Comparison of ENCODE assay signal across 8 cellular contexts in the genomic region with DNA sequence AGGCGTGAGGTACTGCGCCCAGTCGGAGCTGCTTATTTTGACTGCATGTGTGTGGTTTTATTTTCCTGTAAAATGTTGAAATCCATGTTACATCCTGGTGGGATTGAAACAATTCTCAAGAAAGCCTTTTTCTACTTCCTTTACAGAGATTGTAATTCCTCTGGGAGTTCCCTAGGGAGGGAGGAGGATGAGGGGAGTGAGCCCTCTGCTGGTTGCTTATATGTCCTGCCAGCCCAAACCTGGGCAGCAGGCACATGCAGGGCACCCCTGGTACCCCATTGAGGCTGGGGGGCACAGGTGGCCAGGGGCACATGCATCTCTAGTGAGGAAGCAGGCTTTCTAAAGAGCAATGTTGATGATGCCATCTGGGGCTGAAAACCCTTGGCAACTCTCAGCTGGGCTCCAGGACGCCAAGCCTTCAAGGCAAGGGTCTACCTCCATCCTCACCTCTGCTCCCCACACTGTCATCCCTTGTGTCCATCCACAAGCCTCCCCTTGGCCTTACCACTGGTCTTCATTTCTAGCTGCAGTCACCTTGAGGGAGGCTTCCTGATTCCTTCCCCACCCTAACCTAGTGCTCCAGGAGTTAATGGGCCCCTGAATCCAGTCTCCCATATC.
A peak's percentile ranks its signal among the peaks of the same experiment; 100 is the strongest.
DNase-seq lines count a peak whose midpoint lies in the region; ATAC-seq and TF ChIP-seq lines count a peak whose summit lies in the region.

No MANE protein-coding gene starts in this region.

- no peak overlapping the region for H3K4me3 Mint-ChIP-seq in brain

- no peaks in the 10 kb centered on the region for H3K36me3 ChIP-seq in GM06990 (ENCODE audit: control insufficient read depth, insufficient read depth, low read length)
- no peaks in the 10 kb centered on the region for H3K36me3 ChIP-seq in MM.1S (replicated peaks; ENCODE audit: insufficient read depth, low read length)
- H3K36me3 ChIP-seq in right lobe of liver, result no peaks in the 10 kb centered on the region

- peak; percentile 71 to 84 (median 72) for ATAC-seq in right lobe of liver

- H3K9me3 ChIP-seq in MM.1S (replicated peaks; ENCODE audit: insufficient read depth, low read length) (no peaks in the 10 kb centered on the region), right lobe of liver (no peaks in the 10 kb centered on the region)

- peaks cover 13% of the 10 kb centered on the region for H3K4me1 Mint-ChIP-seq in brain

- H3K36me3 Mint-ChIP-seq in brain, result no peaks in the 10 kb centered on the region

- no peak overlapping the region for H3K27ac ChIP-seq in MM.1S (ENCODE audit: low read length)
- no peak overlapping the region for H3K27ac ChIP-seq in right lobe of liver

- 48% methylated on average over 2 of the region's 4 CpGs for WGBS in right lobe of liver (ENCODE audit: insufficient coverage, low coverage, low lambda C conversion rate, missing lambda C conversion rate)

- H3K27me3 ChIP-seq in GM06990 (replicated peaks; ENCODE audit: control insufficient read depth, insufficient read depth, low read length) (peaks cover 1% of the 10 kb centered on the region), MM.1S (replicated peaks; ENCODE audit: insufficient read depth, low read length) (no peaks in the 10 kb centered on the region), right lobe of liver (no peaks in the 10 kb centered on the region)

- intact Hi-C loops in right lobe of liver (cut with DNase I), result loop anchor here in 1 of 2 donors (10.0 kb wide), 2 partner anchors 100 to 280 kb away; no protein-coding TSS in a partner anchor

- no peak overlapping the region for H3K9ac ChIP-seq in MM.1S (ENCODE audit: low read length)

- no peak overlapping the region for H2AFZ ChIP-seq in MM.1S (ENCODE audit: low read length)

- no peaks in the 10 kb centered on the region for H3K9me3 Mint-ChIP-seq in brain

- H3K4me2 ChIP-seq in MM.1S (ENCODE audit: low read depth, low read length), result no peak overlapping the region

- TF ChIP-seq POLR2A in right lobe of liver (IDR thresholded peaks at IDR 0.05), result no peak

- H3K4me1 ChIP-seq in MM.1S (ENCODE audit: low read length) (no peaks in the 10 kb centered on the region), right lobe of liver (no peaks in the 10 kb centered on the region)

- TF ChIP-seq CTCF in GM06990 (IDR thresholded peaks at IDR 0.05; ENCODE audit: insufficient read depth, low read length, poor library complexity, severe bottlenecking) (peak; percentile 68), MM.1S (IDR thresholded peaks at IDR 0.05; ENCODE audit: low read length) (peak; percentile 66), brain (conservative IDR thresholded peaks at IDR 0.05) (peak; percentile 60 to 62), right lobe of liver (IDR thresholded peaks at IDR 0.05) (peak; percentile 41 to 71 (median 56))

- no peak overlapping the region for H3K27ac Mint-ChIP-seq in brain

- peaks cover 7% of the 10 kb centered on the region for H3K27me3 Mint-ChIP-seq in brain

- no peaks in the 10 kb centered on the region for H3K79me2 ChIP-seq in MM.1S (ENCODE audit: low read length)

- H3K9me2 ChIP-seq in MM.1S (replicated peaks; ENCODE audit: insufficient read depth, low read length), result no peaks in the 10 kb centered on the region

- DNase-seq in GM06990 (ENCODE audit: extremely low read depth, insufficient read length), result no peak
- DNase-seq in MM.1S, result no peak
- DNase-seq in right lobe of liver, result peak in 1 of 3 donors; percentile 56
- DNase-seq in foreskin melanocyte, result no peak
- DNase-seq in T1000 (lab: John Stamatoyannopoulos, UW), result no peak
- DNase-seq in activated effector memory CD4-positive, alpha-beta T cell treated with Interleukin-2 at 50 U/mL for 16 hours, result no peak
- DNase-seq in NCI-H2029 (lab: John Stamatoyannopoulos, UW), result no peak

- H4K20me1 ChIP-seq in MM.1S (ENCODE audit: insufficient read depth, low read length), result no peaks in the 10 kb centered on the region

- H3K4me3 ChIP-seq in GM06990 (replicated peaks; ENCODE audit: low read depth, low read length) (no peak overlapping the region), MM.1S (ENCODE audit: low read length) (no peak overlapping the region), right lobe of liver (no peak overlapping the region)

- no peaks in the 10 kb centered on the region for H3F3A ChIP-seq in MM.1S (ENCODE audit: insufficient read depth, low read length)
